ENCODE assay signal across 14 cellular contexts in the genomic region with DNA sequence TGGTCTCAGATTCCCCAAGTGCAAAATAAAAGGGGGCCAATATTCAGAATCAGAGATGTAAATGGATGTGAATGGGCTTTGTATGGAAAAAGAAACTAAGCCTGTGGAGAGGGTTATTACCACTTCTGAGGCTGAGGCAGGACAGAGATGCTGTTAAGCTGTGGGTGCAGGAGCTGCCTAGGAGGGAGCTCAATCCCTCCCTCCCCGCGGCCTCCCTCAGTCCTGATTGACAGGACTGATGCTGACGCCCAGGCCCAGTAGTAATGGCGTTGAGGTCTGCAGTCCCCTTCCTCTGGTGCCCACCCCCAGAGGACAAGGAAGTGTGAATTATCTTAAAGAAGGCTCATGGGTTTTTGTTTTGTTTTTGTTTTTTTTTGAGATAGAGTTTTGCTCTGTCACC.
"Had no signal": no experiment of that assay in that cellular context is flagged by ENCODE, and none has a peak within 500 bp of the region (broad histone marks: within the 10 kb centered on the region; RNA-seq: fewer than 3 reads in every experiment).

No MANE protein-coding gene starts in this region.

- H3K36me3 Mint-ChIP-seq: activated naive CD8-positive, alpha-beta T cell had no signal

- H3K27me3 ChIP-seq: foreskin keratinocyte, stomach, testis, uterus had no signal

- H3K4me3 ChIP-seq: stomach, testis, uterus had no signal

- ATAC-seq: activated CD4-positive, CD25-positive, alpha-beta regulatory T cell treated with anti-CD3 and anti-CD28 coated beads, Interleukin-2, amount 50 U/mL, for 24 hours; activated T-cell treated with anti-CD3 and anti-CD28 coated beads, Interleukin-2, amount 50 U/mL, for 4 hours; foreskin keratinocyte; sciatic nerve had no signal

- DNase-seq: activated effector memory CD4-positive, alpha-beta T cell treated with anti-CD3 and anti-CD28 coated beads, Interleukin-2, amount 50 U/mL, for 16 hours; activated T-cell treated with anti-CD3 and anti-CD28 coated beads, Interleukin-2, amount 50 U/mL, for 4 hours; anterior cingulate cortex; cerebellar nuclear complex; effector memory CD4-positive, alpha-beta T cell; foreskin keratinocyte; glutamatergic neuron; stomach; T-helper 9 cell; testis; uterus had no signal

- H3K9me3 Mint-ChIP-seq: activated T-cell treated with anti-CD3 and anti-CD28 coated beads, Interleukin-2, amount 50 U/mL, for 4 hours had no signal

- H3K36me3 ChIP-seq: stomach, uterus had no signal

- H3K4me3 Mint-ChIP-seq: activated naive CD8-positive, alpha-beta T cell; activated T-cell treated with anti-CD3 and anti-CD28 coated beads, Interleukin-2, amount 50 U/mL, for 4 hours had no signal

- H3K27ac Mint-ChIP-seq: activated naive CD8-positive, alpha-beta T cell had no signal

- H3K27ac ChIP-seq: foreskin keratinocyte, stomach, testis, uterus had no signal

- H3K9me3 ChIP-seq: stomach, testis, uterus had no signal

- H3K27me3 Mint-ChIP-seq: activated naive CD8-positive, alpha-beta T cell had no signal
